In genomic region chr5:176660860-176661641, GRCh38 we compare ENCODE assay signal across 8 cellular contexts. TPM values are rescaled to one million over a fixed set of nuclear protein-coding genes. Genes with fewer than 3 reads are reported as not detected.
DNase-seq lines count a peak whose midpoint lies in the region; ATAC-seq and TF ChIP-seq lines count a peak whose summit lies in the region.

No MANE protein-coding gene starts in this region.

- H3K9me3 Mint-ChIP-seq in activated CD4-positive, alpha-beta T cell treated with anti-CD3 and anti-CD28 coated beads, Interleukin-2, amount 10 ng/mL, durations not matched to agents 24 days and 14 days = no peaks in the 10 kb centered on the region

- no peaks in the 10 kb centered on the region for H3K36me3 ChIP-seq in liver (ENCODE audit: control insufficient read depth in 4 of 4, insufficient read depth in 3 of 4, low read depth in 1 of 4, low read length in 3 of 4)

- no peak overlapping the region for H3K27ac Mint-ChIP-seq in activated CD4-positive, alpha-beta T cell treated with anti-CD3 and anti-CD28 coated beads, Interleukin-2, amount 10 ng/mL, durations not matched to agents 24 days and 14 days

- TF ChIP-seq CTCF in choroid plexus epithelial cell (conservative IDR thresholded peaks at IDR 0.05; ENCODE audit: low read depth, low read length) (peak; percentile 93), liver (IDR thresholded peaks at IDR 0.05; ENCODE audit: low read depth, low read length, missing input control) (peak; percentile 92)

- 51% methylated on average over 33 of the region's 33 CpGs for WGBS in liver

- peak; percentile 48 to 76 for DNase-seq in NCI-H526 (lab: John Stamatoyannopoulos, UW)
- no peak for DNase-seq in NCI-H526 treated with DMSO at 0.1 percent for 48 hours (lab: John Stamatoyannopoulos, UW)
- DNase-seq in NCI-H446 (lab: John Stamatoyannopoulos, UW) = peak; percentile 72 to 91
- DNase-seq in activated CD4-positive, alpha-beta T cell treated with anti-CD3 and anti-CD28 coated beads, Interleukin-2, amount 10 ng/mL, durations not matched to agents 24 days and 14 days = peak; percentile 93
- DNase-seq in choroid plexus epithelial cell (ENCODE audit: low read depth) = peak; percentile 81
- peak; percentile 60 to 73 (median 66) for DNase-seq in stimulated activated CD4-positive, alpha-beta T cell treated with anti-CD3 and anti-CD28 coated beads, TNF-alpha, amount 100 ng/mL, for 4 hours (ENCODE audit: low read depth in 3 of 3)

- no peak overlapping the region for H3K4me3 Mint-ChIP-seq in activated CD4-positive, alpha-beta T cell treated with anti-CD3 and anti-CD28 coated beads, Interleukin-2, amount 10 ng/mL, durations not matched to agents 24 days and 14 days

- H3K9ac ChIP-seq in liver (ENCODE audit: low read depth in 1 of 2, low read length in 2 of 2) = no peak overlapping the region

- peaks cover 13% of the 10 kb centered on the region for H3K27me3 Mint-ChIP-seq in activated CD4-positive, alpha-beta T cell treated with anti-CD3 and anti-CD28 coated beads, Interleukin-2, amount 10 ng/mL, durations not matched to agents 24 days and 14 days

- TF ChIP-seq RAD21 in liver (IDR thresholded peaks at IDR 0.05) = peak; percentile 84 to 91

- H3K9me3 ChIP-seq in liver (ENCODE audit: control insufficient read depth in 4 of 4, low read length in 3 of 4) = no peaks in the 10 kb centered on the region

- no peak overlapping the region for H3K27ac ChIP-seq in liver (ENCODE audit: low read depth in 1 of 2, low read length in 2 of 2)

- H3K4me1 ChIP-seq in liver (ENCODE audit: control insufficient read depth in 4 of 4, insufficient read depth in 4 of 4, low read length in 3 of 4) = peaks cover 2 to 26% (median 20%) of the 10 kb centered on the region in 4 donors

- peak; percentile 57 for ATAC-seq in HG02981 (IDR thresholded peaks at IDR 0.05; ENCODE audit: unreplicated experiment)

- H3K4me1 Mint-ChIP-seq in activated CD4-positive, alpha-beta T cell treated with anti-CD3 and anti-CD28 coated beads, Interleukin-2, amount 10 ng/mL, durations not matched to agents 24 days and 14 days = peaks cover 25% of the 10 kb centered on the region

- H3K36me3 Mint-ChIP-seq in activated CD4-positive, alpha-beta T cell treated with anti-CD3 and anti-CD28 coated beads, Interleukin-2, amount 10 ng/mL, durations not matched to agents 24 days and 14 days (ENCODE audit: low read depth) = peaks cover 5% of the 10 kb centered on the region

- no peaks in the 10 kb centered on the region for H3K27me3 ChIP-seq in liver (ENCODE audit: control insufficient read depth in 4 of 4, insufficient read depth in 4 of 4, low read length in 3 of 4)

- intact Hi-C loops in activated CD4-positive, alpha-beta T cell treated with anti-CD3 and anti-CD28 coated beads, Interleukin-2, amount 10 ng/mL, durations not matched to agents 24 days and 14 days (cut with micrococcal nuclease) = no loop called here

- no peak overlapping the region for H3K4me3 ChIP-seq in choroid plexus epithelial cell (ENCODE audit: low read depth, low read length)
- no peak overlapping the region for H3K4me3 ChIP-seq in liver (ENCODE audit: low read depth in 1 of 3, low read length in 3 of 3)

TF ChIP-seq in liver, 16 proteins besides CTCF, POLR2A, EP300 and RAD21:
- TF ChIP-seq SP1 (IDR thresholded peaks at IDR 0.05) = no peak
- no peak for TF ChIP-seq NR2F2 (IDR thresholded peaks at IDR 0.05)
- TF ChIP-seq EGR1 (IDR thresholded peaks at IDR 0.05; ENCODE audit: low read depth in 2 of 2) = peak; percentile 87
- no peak for TF ChIP-seq FOXA1 (IDR thresholded peaks at IDR 0.05)
- no peak for TF ChIP-seq YY1 (IDR thresholded peaks at IDR 0.05)
- TF ChIP-seq JUND (IDR thresholded peaks at IDR 0.05) = no peak
- no peak for TF ChIP-seq HNF4G (IDR thresholded peaks at IDR 0.05)

RNA-seq across cellular contexts. Expression of gene TSPAN17, which starts 13.8 kb away (rescaled TPM):
- 29.3 and 32.0 TPM in 2 replicates for total RNA-seq in activated CD4-positive, alpha-beta T cell treated with anti-CD3 and anti-CD28 coated beads, Interleukin-2, amount 10 ng/mL, durations not matched to agents 24 days and 14 days
- 10 to 100 TPM; 15.9 to 43.4 TPM for total RNA-seq in liver
- 10 to 100 TPM in 1 of 2 donors, 1 to 10 TPM in 1; 5.7 to 16.4 TPM for polyA plus RNA-seq in liver

RNA-seq across cellular contexts. Expression of gene EIF4E1B, which starts 30.6 kb away (rescaled TPM):
- total RNA-seq in activated CD4-positive, alpha-beta T cell treated with anti-CD3 and anti-CD28 coated beads, Interleukin-2, amount 10 ng/mL, durations not matched to agents 24 days and 14 days = not detected in 2 replicates
- total RNA-seq in liver = not detected
- not detected for polyA plus RNA-seq in liver

RNA-seq across cellular contexts. Expression of gene SNCB, which starts 30.7 kb away (rescaled TPM):
- not detected in 2 replicates for total RNA-seq in activated CD4-positive, alpha-beta T cell treated with anti-CD3 and anti-CD28 coated beads, Interleukin-2, amount 10 ng/mL, durations not matched to agents 24 days and 14 days
- total RNA-seq in liver = not detected
- not detected for polyA plus RNA-seq in liver

RNA-seq across cellular contexts. Expression of gene GPRIN1, which starts 51.1 kb away (rescaled TPM):
- 3.7 TPM in 2 replicates for total RNA-seq in activated CD4-positive, alpha-beta T cell treated with anti-CD3 and anti-CD28 coated beads, Interleukin-2, amount 10 ng/mL, durations not matched to agents 24 days and 14 days
- under 1 TPM; 0.23 to 0.50 TPM for total RNA-seq in liver
- polyA plus RNA-seq in liver = under 1 TPM in 1 of 2 donors, not detected in 1; 0.30 TPM
